Comparison of ENCODE assay signal across 1 cellular context in the genomic region with DNA sequence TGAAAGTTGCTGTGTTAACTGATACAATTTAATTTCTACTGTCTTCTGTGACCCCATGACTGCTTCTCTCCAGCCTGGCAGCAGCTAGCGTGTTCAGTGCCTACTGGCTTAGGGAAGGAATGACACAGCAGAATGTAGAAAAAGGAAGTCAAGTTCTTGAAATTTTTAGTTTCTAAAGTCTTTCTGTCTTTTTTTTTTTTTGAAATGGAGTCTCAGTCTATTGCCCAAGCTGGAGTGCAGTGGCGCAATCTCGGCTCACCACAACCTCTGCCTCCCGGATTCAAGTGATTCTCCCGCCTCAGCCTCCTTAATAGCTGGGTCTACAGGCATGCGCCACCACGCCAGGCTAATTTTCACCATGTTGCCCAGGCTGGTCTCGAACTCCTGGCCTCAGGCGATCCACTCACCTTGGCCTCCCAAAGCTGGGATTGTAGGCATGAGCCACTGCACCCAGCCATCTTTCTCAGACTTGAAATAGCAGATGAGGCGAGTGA.
TF ChIP-seq lines count a peak whose summit lies in the region.

No MANE protein-coding gene starts in this region.

TF ChIP-seq in K562, 482 proteins besides CTCF, POLR2A, EP300 and RAD21 (continued from another document):
- TF ChIP-seq, protein P1, sequence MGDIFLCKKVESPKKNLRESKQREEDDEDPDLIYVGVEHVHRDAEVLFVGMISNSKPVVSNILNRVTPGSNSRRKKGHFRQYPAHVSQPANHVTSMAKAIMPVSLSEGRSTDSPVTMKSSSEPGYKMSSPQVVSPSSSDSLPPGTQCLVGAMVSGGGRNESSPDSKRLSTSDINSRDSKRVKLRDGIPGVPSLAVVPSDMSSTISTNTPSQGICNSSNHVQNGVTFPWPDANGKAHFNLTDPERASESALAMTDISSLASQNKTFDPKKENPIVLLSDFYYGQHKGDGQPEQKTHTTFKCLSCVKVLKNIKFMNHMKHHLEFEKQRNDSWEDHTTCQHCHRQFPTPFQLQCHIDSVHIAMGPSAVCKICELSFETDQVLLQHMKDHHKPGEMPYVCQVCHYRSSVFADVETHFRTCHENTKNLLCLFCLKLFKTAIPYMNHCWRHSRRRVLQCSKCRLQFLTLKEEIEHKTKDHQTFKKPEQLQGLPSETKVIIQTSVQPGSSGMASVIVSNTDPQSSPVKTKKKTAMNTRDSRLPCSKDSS (IDR thresholded peaks at IDR 0.05; ENCODE audit: low read depth, partially characterized antibody) = no peak
- TF ChIP-seq, protein P2, sequence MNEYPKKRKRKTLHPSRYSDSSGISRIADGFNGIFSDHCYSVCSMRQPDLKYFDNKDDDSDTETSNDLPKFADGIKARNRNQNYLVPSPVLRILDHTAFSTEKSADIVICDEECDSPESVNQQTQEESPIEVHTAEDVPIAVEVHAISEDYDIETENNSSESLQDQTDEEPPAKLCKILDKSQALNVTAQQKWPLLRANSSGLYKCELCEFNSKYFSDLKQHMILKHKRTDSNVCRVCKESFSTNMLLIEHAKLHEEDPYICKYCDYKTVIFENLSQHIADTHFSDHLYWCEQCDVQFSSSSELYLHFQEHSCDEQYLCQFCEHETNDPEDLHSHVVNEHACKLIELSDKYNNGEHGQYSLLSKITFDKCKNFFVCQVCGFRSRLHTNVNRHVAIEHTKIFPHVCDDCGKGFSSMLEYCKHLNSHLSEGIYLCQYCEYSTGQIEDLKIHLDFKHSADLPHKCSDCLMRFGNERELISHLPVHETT (CRISPR knock-in tag; conservative IDR thresholded peaks at IDR 0.05 in 1 of 2, IDR thresholded peaks at IDR 0.05 in 1 of 2) = peak in 1 of 2 experiments; percentile 44; a peak in 1 of 4 replicates
- no peak for TF ChIP-seq NR2C2 (CRISPR knock-in tag; IDR thresholded peaks at IDR 0.05)
- peak; percentile 40 for TF ChIP-seq NR2C2 (tag; IDR thresholded peaks at IDR 0.05)
- no peak for TF ChIP-seq ZNF717 (CRISPR knock-in tag; IDR thresholded peaks at IDR 0.05)
- TF ChIP-seq POLR2B (IDR thresholded peaks at IDR 0.05; ENCODE audit: low read depth, partially characterized antibody) = no peak
- TF ChIP-seq SPI1 (IDR thresholded peaks at IDR 0.05; ENCODE audit: borderline replicate concordance, low read depth, low read length) = peak; percentile 81
- TF ChIP-seq CREBBP (IDR thresholded peaks at IDR 0.05; ENCODE audit: low read depth, low read length) = no peak
- TF ChIP-seq MAFF (IDR thresholded peaks at IDR 0.05; ENCODE audit: low read length) = peak; percentile 74
- peak; percentile 57 for TF ChIP-seq ZNF384 (IDR thresholded peaks at IDR 0.05; ENCODE audit: low read depth, low read length)
- peak; percentile 75; the same call in 1 of the 2 replicates for TF ChIP-seq BACH1 (tag; IDR thresholded peaks at IDR 0.05)
- TF ChIP-seq ZNF316 (IDR thresholded peaks at IDR 0.05) = peak; percentile 48; the same call in 1 of the 2 replicates
- TF ChIP-seq CEBPB (tag; IDR thresholded peaks at IDR 0.05) = peak; percentile 96
- peak; percentile 65; the same call in 1 of the 2 replicates for TF ChIP-seq MAFK (IDR thresholded peaks at IDR 0.05; ENCODE audit: low read length)
- TF ChIP-seq, protein P3, sequence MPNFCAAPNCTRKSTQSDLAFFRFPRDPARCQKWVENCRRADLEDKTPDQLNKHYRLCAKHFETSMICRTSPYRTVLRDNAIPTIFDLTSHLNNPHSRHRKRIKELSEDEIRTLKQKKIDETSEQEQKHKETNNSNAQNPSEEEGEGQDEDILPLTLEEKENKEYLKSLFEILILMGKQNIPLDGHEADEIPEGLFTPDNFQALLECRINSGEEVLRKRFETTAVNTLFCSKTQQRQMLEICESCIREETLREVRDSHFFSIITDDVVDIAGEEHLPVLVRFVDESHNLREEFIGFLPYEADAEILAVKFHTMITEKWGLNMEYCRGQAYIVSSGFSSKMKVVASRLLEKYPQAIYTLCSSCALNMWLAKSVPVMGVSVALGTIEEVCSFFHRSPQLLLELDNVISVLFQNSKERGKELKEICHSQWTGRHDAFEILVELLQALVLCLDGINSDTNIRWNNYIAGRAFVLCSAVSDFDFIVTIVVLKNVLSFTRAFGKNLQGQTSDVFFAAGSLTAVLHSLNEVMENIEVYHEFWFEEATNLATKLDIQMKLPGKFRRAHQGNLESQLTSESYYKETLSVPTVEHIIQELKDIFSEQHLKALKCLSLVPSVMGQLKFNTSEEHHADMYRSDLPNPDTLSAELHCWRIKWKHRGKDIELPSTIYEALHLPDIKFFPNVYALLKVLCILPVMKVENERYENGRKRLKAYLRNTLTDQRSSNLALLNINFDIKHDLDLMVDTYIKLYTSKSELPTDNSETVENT (CRISPR knock-in tag; IDR thresholded peaks at IDR 0.05) = no peak
- no peak for TF ChIP-seq SIX5 (IDR thresholded peaks at IDR 0.05; ENCODE audit: borderline replicate concordance in 1 of 2, insufficient read depth in 1 of 2, low read depth in 1 of 2, low read length in 2 of 2)
- TF ChIP-seq MAFG (tag; conservative IDR thresholded peaks at IDR 0.05) = peak; percentile 88
- TF ChIP-seq, protein P4, sequence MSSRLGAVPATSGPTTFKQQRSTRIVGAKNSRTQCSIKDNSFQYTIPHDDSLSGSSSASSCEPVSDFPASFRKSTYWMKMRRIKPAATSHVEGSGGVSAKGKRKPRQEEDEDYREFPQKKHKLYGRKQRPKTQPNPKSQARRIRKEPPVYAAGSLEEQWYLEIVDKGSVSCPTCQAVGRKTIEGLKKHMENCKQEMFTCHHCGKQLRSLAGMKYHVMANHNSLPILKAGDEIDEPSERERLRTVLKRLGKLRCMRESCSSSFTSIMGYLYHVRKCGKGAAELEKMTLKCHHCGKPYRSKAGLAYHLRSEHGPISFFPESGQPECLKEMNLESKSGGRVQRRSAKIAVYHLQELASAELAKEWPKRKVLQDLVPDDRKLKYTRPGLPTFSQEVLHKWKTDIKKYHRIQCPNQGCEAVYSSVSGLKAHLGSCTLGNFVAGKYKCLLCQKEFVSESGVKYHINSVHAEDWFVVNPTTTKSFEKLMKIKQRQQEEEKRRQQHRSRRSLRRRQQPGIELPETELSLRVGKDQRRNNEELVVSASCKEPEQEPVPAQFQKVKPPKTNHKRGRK (tag; IDR thresholded peaks at IDR 0.05) = no peak
- TF ChIP-seq C11orf30 (IDR thresholded peaks at IDR 0.05; ENCODE audit: low read depth) = peak; percentile 75
- TF ChIP-seq CEBPG (CRISPR knock-in tag; IDR thresholded peaks at IDR 0.05) = peak; percentile 76
- peak; percentile 86 to 98 for TF ChIP-seq CEBPG (tag; conservative IDR thresholded peaks at IDR 0.05 in 1 of 2, IDR thresholded peaks at IDR 0.05 in 1 of 2)
- TF ChIP-seq TAF9B (IDR thresholded peaks at IDR 0.05; ENCODE audit: partially characterized antibody) = no peak
- TF ChIP-seq NFE2L1 (tag; IDR thresholded peaks at IDR 0.05; ENCODE audit: borderline replicate concordance, low read depth) = peak; percentile 69; the same call in 1 of the 2 replicates
- peak; percentile 35; the same call in 1 of the 2 replicates for TF ChIP-seq GABPA (tag; conservative IDR thresholded peaks at IDR 0.05; ENCODE audit: low read depth)
